ENCODE assay signal across 12 cellular contexts in the genomic region with DNA sequence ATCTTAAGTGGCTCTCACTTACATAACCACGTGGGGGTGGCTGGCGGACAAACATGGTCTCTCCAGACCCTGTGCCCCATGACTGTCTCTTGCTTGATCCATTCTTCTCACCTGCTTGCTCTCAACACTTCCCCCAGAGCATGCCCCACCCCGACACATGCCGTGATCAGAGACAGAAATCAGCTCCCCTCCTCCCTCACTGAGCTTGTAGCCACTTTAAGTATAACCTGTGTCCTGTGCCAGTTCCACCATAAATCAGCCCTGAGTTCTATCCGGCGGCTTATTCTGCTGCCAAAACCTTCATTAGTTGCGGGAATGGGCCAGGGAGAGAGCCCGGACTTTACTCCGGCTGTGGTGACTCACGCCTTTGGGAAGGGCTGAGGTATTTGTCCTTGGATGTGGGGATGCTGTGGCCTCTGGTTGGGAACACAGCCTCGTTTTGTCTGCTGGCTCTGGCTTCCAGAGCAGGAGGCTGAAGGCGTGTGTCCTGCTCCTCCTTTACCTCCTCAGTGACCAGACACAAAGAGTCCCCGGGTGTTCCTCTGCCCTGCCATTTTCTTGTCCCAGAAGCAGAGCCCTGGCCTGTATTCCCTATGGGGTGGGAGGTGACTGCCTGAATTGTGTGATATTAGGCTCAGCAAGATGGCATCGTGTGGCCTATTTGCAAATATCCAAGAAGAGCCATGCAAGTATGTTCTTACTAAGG. TPM values are rescaled to one million over a fixed set of nuclear protein-coding genes. Genes with fewer than 3 reads are reported as not detected.
DNase-seq lines count a peak whose midpoint lies in the region; TF ChIP-seq lines count a peak whose summit lies in the region.
"Had no signal": no experiment of that assay in that cellular context is flagged by ENCODE, and none has a peak within 500 bp of the region (broad histone marks: within the 10 kb centered on the region; RNA-seq: fewer than 3 reads in every experiment).

No MANE protein-coding gene starts in this region.

- no peaks in the 10 kb centered on the region for H3K9me3 ChIP-seq in Peyer's patch
- no peaks in the 10 kb centered on the region for H3K9me3 ChIP-seq in ovary

- intact Hi-C loops in ovary (cut with DNase I), result loop anchor here (5.0 to 10.0 kb wide), 4 partner anchors 52 to 204 kb away; a partner anchor contains a TSS

- no peaks in the 10 kb centered on the region for H3K36me3 Mint-ChIP-seq in glutamatergic neuron (ENCODE audit: unreplicated experiment)

- TF ChIP-seq CTCF in Peyer's patch (IDR thresholded peaks at IDR 0.05) (no peak), fibroblast of the aortic adventitia (IDR thresholded peaks at IDR 0.05; ENCODE audit: insufficient read depth, low read length) (no peak), ovary (IDR thresholded peaks at IDR 0.05) (no peak), glutamatergic neuron (IDR thresholded peaks at IDR 0.05; ENCODE audit: partially characterized antibody, unreplicated experiment) (no peak)

- no peak overlapping the region for H3K27ac Mint-ChIP-seq in glutamatergic neuron (ENCODE audit: unreplicated experiment)
- H3K27ac Mint-ChIP-seq: activated naive CD8-positive, alpha-beta T cell treated with anti-CD3 and anti-CD28 coated beads, Interleukin-2, amount 50 U/mL, for 24 hours had no signal

- peaks cover 4% of the 10 kb centered on the region for H3K27me3 Mint-ChIP-seq in glutamatergic neuron (ENCODE audit: unreplicated experiment)

- H3K4me3 Mint-ChIP-seq in glutamatergic neuron (ENCODE audit: unreplicated experiment), result no peak overlapping the region
- H3K4me3 Mint-ChIP-seq: activated naive CD8-positive, alpha-beta T cell treated with anti-CD3 and anti-CD28 coated beads, Interleukin-2, amount 50 U/mL, for 24 hours had no signal

- TF ChIP-seq POLR2A in Peyer's patch (IDR thresholded peaks at IDR 0.05) (peak in 1 of 2 donors; percentile 22), ovary (IDR thresholded peaks at IDR 0.05) (no peak)

- no peaks in the 10 kb centered on the region for H3K27me3 ChIP-seq in Peyer's patch
- no peaks in the 10 kb centered on the region for H3K27me3 ChIP-seq in ovary

- H3K4me1 ChIP-seq in Peyer's patch (peaks cover 0 to 74% (median 11%) of the 10 kb centered on the region in 4 donors), ovary (ENCODE audit: insufficient read depth) (peaks cover 25% of the 10 kb centered on the region)

- peaks cover 24% of the 10 kb centered on the region for H3K4me1 Mint-ChIP-seq in glutamatergic neuron (ENCODE audit: low read depth, unreplicated experiment)
- H3K4me1 Mint-ChIP-seq: activated naive CD8-positive, alpha-beta T cell treated with anti-CD3 and anti-CD28 coated beads, Interleukin-2, amount 50 U/mL, for 24 hours had no signal

- H3K4me3 ChIP-seq in Peyer's patch, result peak overlapping the region in 1 of 4 donors; percentile 10
- H3K4me3 ChIP-seq in fibroblast of the aortic adventitia (ENCODE audit: low read depth, low read length), result no peak overlapping the region
- no peak overlapping the region for H3K4me3 ChIP-seq in ovary
- H3K4me3 ChIP-seq: SK-N-MC had no signal

- H3K27ac ChIP-seq in Peyer's patch, result peak overlapping the region in 3 of 4 donors; percentile 67 to 91 (median 89)
- peak overlapping the region; percentile 53 to 85 for H3K27ac ChIP-seq in ovary
- H3K27ac ChIP-seq: SK-N-MC had no signal

- H3K9me3 Mint-ChIP-seq in glutamatergic neuron (ENCODE audit: unreplicated experiment), result peaks cover 7% of the 10 kb centered on the region
- H3K9me3 Mint-ChIP-seq: activated naive CD8-positive, alpha-beta T cell treated with anti-CD3 and anti-CD28 coated beads, Interleukin-2, amount 50 U/mL, for 24 hours had no signal

- TF ChIP-seq EP300 in ovary (IDR thresholded peaks at IDR 0.05), result peak; percentile 69

- H3K36me3 ChIP-seq in Peyer's patch (no peaks in the 10 kb centered on the region), ovary (no peaks in the 10 kb centered on the region)

- DNase-seq in COLO668 (lab: John Stamatoyannopoulos, UW; ENCODE audit: unreplicated experiment) (peak; percentile 57), Peyer's patch (peak; percentile 25 to 90 (median 89)), fibroblast of the aortic adventitia (ENCODE audit: low read depth) (peak; percentile 93), ovary (peak; percentile 83 to 94 (median 87)), glutamatergic neuron (no peak)
- DNase-seq in activated CD8-positive, alpha-beta memory T cell treated with anti-CD3 and anti-CD28 coated beads for 24 hours, result no peak
- DNase-seq in effector CD8-positive, alpha-beta T cell (lab: John Stamatoyannopoulos, UW), result no peak
- DNase-seq in stimulated activated CD4-positive, alpha-beta T cell treated with anti-CD3 and anti-CD28 coated beads, Interleukin-2, amount 100 ng/mL, for 48 hours, result no peak
- DNase-seq: activated naive CD8-positive, alpha-beta T cell treated with anti-CD3 and anti-CD28 coated beads, Interleukin-2, amount 50 U/mL, for 24 hours had no signal

- 7 to 12% (median 8%) methylated on average over 14 of the region's 14 CpGs for WGBS in ovary, 3 donors

RNA-seq across cellular contexts. Expression of a gene that starts 21.1 kb away (rescaled TPM):
- total RNA-seq in Peyer's patch (10 to 100 TPM; 18.2 to 24.7 (median 21.4) TPM), fibroblast of the aortic adventitia (ENCODE audit: low replicate concordance) (36.1 and 51.6 TPM in 2 replicates), ovary (10 to 100 TPM; 19.4 to 52.6 (median 42.1) TPM), glutamatergic neuron (ENCODE audit: unreplicated experiment) (40.8 TPM)
- polyA plus RNA-seq in ovary, result 10 to 100 TPM; 17.0 to 41.7 TPM

RNA-seq across cellular contexts. Expression of a gene that starts 32.8 kb away (rescaled TPM):
- total RNA-seq in Peyer's patch (1,000 to 10,000 TPM in 1 of 4 donors, 100 to 1,000 TPM in 2, 10 to 100 TPM in 1; 77.2 to 1,326 (median 139) TPM), fibroblast of the aortic adventitia (ENCODE audit: low replicate concordance) (30.2 and 125 TPM in 2 replicates), ovary (100 to 1,000 TPM; 103 to 172 (median 139) TPM), glutamatergic neuron (ENCODE audit: unreplicated experiment) (222 TPM)
- polyA plus RNA-seq in ovary, result 100 to 1,000 TPM in 1 of 2 donors, 10 to 100 TPM in 1; 96.5 to 148 TPM

RNA-seq across cellular contexts. Expression of a gene that starts 52.0 kb away (rescaled TPM):
- 100 to 1,000 TPM; 190 to 683 (median 305) TPM for total RNA-seq in Peyer's patch
- 1.4 and 12.5 TPM in 2 replicates for total RNA-seq in fibroblast of the aortic adventitia (ENCODE audit: low replicate concordance)
- total RNA-seq in ovary, result 10 to 100 TPM in 1 of 7 donors, 1 to 10 TPM in 6; 1.4 to 11.4 (median 5.2) TPM
- polyA plus RNA-seq in ovary, result 10 to 100 TPM in 1 of 2 donors, 1 to 10 TPM in 1; 2.5 to 14.2 TPM
- total RNA-seq in glutamatergic neuron (ENCODE audit: unreplicated experiment), result not detected
- total RNA-seq: G401 had no signal
- polyA plus RNA-seq: neural cell had no signal

Comparison
In these comparisons a context has a peak if more than half of its experiments do, and no peak if none do; other contexts are left out.
1. DNase-seq: peak in COLO668 (single experiment), Peyer's patch (3 of 3), fibroblast of the aortic adventitia (single experiment) and ovary (5 of 5); none in activated CD8-positive, alpha-beta memory T cell treated with anti-CD3 and anti-CD28 coated beads for 24 hours (single experiment), glutamatergic neuron (single experiment), effector CD8-positive, alpha-beta T cell (single experiment) and stimulated activated CD4-positive, alpha-beta T cell treated with anti-CD3 and anti-CD28 coated beads, Interleukin-2, amount 100 ng/mL, for 48 hours (0 of 2).
2. RNA of a gene that starts 52.0 kb away (total RNA-seq): 190 to 683 TPM in Peyer's patch; 1.4 to 12.5 TPM in fibroblast of the aortic adventitia, 1.4 to 11.4 TPM in ovary and not detected in glutamatergic neuron (single experiment); every median in the first group is over 10 times any median in the second.